8 cellular contexts compared by ENCODE assay signal in genomic region chr10:103918053-103918846, GRCh38. TPM values are rescaled to one million over a fixed set of nuclear protein-coding genes. Genes with fewer than 3 reads are reported as not detected.
DNase-seq lines count a peak whose midpoint lies in the region; ATAC-seq and TF ChIP-seq lines count a peak whose summit lies in the region.

Gene STN1 (minus strand): TSS chr10:103918184. CDS start chr10:103917594, 590 bp downstream.

- H3K27me3 ChIP-seq in Panc1 (ENCODE audit: control insufficient read depth, insufficient read depth, low read length) (no peaks in the 10 kb centered on the region), esophagus muscularis mucosa (no peaks in the 10 kb centered on the region)

- H3K4me1 ChIP-seq in Panc1 (ENCODE audit: control insufficient read depth, insufficient read depth, low read length) (peaks cover 28% of the 10 kb centered on the region), esophagus muscularis mucosa (peaks cover 28 to 38% (median 34%) of the 10 kb centered on the region in 4 donors)

- H3K9me3 ChIP-seq in Panc1 (ENCODE audit: control insufficient read depth, insufficient read depth, low read depth, low read length) (peaks cover 8% of the 10 kb centered on the region; the same call in 1 of the 2 replicates), esophagus muscularis mucosa (no peaks in the 10 kb centered on the region)

- peak; percentile 89 for ATAC-seq in GM21723 (IDR thresholded peaks at IDR 0.05; ENCODE audit: unreplicated experiment)
- ATAC-seq in Panc1: peak; percentile 98

- POLR2A ChIA-PET in Panc1 (lab: Charles Lee): interaction anchor here (1.0 kb wide), 1 partner anchor 203 kb away, joined by 3 read pairs; the partner anchor contains the start of gene SFR1

- peak within 1 kb of the TSS; percentile 86 to 90 for H3K4me3 ChIP-seq in Panc1 (ENCODE audit: low read depth in 2 of 2, low read length in 2 of 2)
- peak within 1 kb of the TSS; percentile 66 to 89 (median 71) for H3K4me3 ChIP-seq in esophagus muscularis mucosa

- TF ChIP-seq POLR2A in esophagus muscularis mucosa (IDR thresholded peaks at IDR 0.05; ENCODE audit: low read depth): peak; percentile 95

- CTCF ChIA-PET in Panc1 (lab: Charles Lee): no interaction called here

- no peak for TF ChIP-seq EP300 in esophagus muscularis mucosa (IDR thresholded peaks at IDR 0.05)

- TF ChIP-seq CTCF in Panc1 (IDR thresholded peaks at IDR 0.05) (no peak), esophagus muscularis mucosa (IDR thresholded peaks at IDR 0.05) (no peak)

- in situ Hi-C loops in Panc1 (cut with HindIII; ENCODE audit: low pct_unique_long_range_greater_than_20kb, low sequenced_read_pairs): no loop called here

- H3K27ac ChIP-seq in Panc1 (ENCODE audit: low read length): peak within 1 kb of the TSS; percentile 98
- peak within 1 kb of the TSS; percentile 88 to 99 (median 93) for H3K27ac ChIP-seq in esophagus muscularis mucosa (replicated peaks in 1 of 4)

- BruUV-seq in Panc1 (replicated peaks; lab: Mats Ljungman, UMichigan): no TSS peak

- WGBS in esophagus muscularis mucosa: 2% methylated on average over 27 of the region's 53 CpGs

- H3K36me3 ChIP-seq in Panc1 (ENCODE audit: control insufficient read depth, insufficient read depth, low read length) (peaks cover 7% of the 10 kb centered on the region; the same call in 1 of the 2 replicates), esophagus muscularis mucosa (peaks cover 0 to under 1% (median 0%) of the 10 kb centered on the region in 4 donors)

- intact Hi-C loops in Panc1 (cut with micrococcal nuclease; ENCODE audit: unreplicated experiment) (loop anchor here (5.0 kb wide), 1 partner anchor 49 kb away; the partner anchor contains the start of gene SLK), esophagus muscularis mucosa (cut with DNase I) (loop anchor here (5.0 kb wide), 1 partner anchor 49 kb away; the partner anchor contains the start of gene SLK)

- DNase-seq in DMS53 treated with DMSO at 0.1 percent for 48 hours (lab: John Stamatoyannopoulos, UW; ENCODE audit: unreplicated experiment) (peak; percentile 90), KG1 (lab: John Stamatoyannopoulos, UW) (peak; percentile 92), Panc1 (ENCODE audit: low read depth, low spot score) (peak; percentile 76), esophagus muscularis mucosa (ENCODE audit: extremely low spot score) (peak; percentile 98), myocyte (ENCODE audit: low read depth) (peak; percentile 94)
- peak; percentile 94 to 98 for DNase-seq in activated T-cell treated with anti-CD3 and anti-CD28 coated beads, Interleukin-2, amount 50 U/mL, for 48 hours
- DNase-seq in stimulated activated CD8-positive, alpha-beta memory T cell treated with anti-CD3 and anti-CD28 coated beads, Interleukin-7, amount 100 ng/mL, for 48 hours (ENCODE audit: extremely low read depth in 1 of 2, low read depth in 1 of 2): peak; percentile 95 to 97

RNA-seq across cellular contexts. Expression of gene STN1, which starts in this region (rescaled TPM):
- total RNA-seq in Panc1 (2021; ENCODE audit: unreplicated experiment): 28.9 TPM
- polyA plus RNA-seq in Panc1 (2012; ENCODE audit: insufficient read length): 24.2 TPM
- total RNA-seq in esophagus muscularis mucosa: 10 to 100 TPM; 18.7 to 27.7 (median 24.9) TPM
- total RNA-seq in myocyte: 51.2 and 77.2 TPM in 2 replicates
- polyA plus RNA-seq in myocyte (2012): 32.0 TPM

Comparison
In these comparisons a context has a peak if more than half of its experiments do, and no peak if none do; other contexts are left out.
1. Peak in every context shown above with its lines: DNase-seq, ATAC-seq, H3K4me3 ChIP-seq and H3K27ac ChIP-seq.